Comparison of ENCODE assay signal across 8 cellular contexts in genomic region chr12:110124184-110124995, GRCh38. TPM values are rescaled to one million over a fixed set of nuclear protein-coding genes. Genes with fewer than 3 reads are reported as not detected.
DNase-seq lines count a peak whose midpoint lies in the region; ATAC-seq, FAIRE-seq and TF ChIP-seq lines count a peak whose summit lies in the region.

Gene IFT81 (plus strand): TSS chr12:110124357. CDS start chr12:110127381, 3,024 bp downstream.

- 0 out of 2 replicates have a peak within 1 kb of the TSS, but pooled peaks have one; percentile 49 for H2AFZ ChIP-seq in OCI-LY1 (ENCODE audit: low read length)
- H2AFZ ChIP-seq in endothelial cell of umbilical vein (ENCODE audit: low read depth, low read length) = peak within 1 kb of the TSS; percentile 25

- peak within 1 kb of the TSS; percentile 92 for H3K27ac ChIP-seq in CD8-positive, alpha-beta memory T cell (ENCODE audit: low read depth, low read length)
- no peak within 1 kb of the TSS for H3K27ac ChIP-seq in OCI-LY1 (ENCODE audit: low read depth, low read length, poor library complexity, severe bottlenecking)
- peak within 1 kb of the TSS; percentile 66 for H3K27ac ChIP-seq in endothelial cell of umbilical vein (ENCODE audit: insufficient read depth, low read depth, low read length)

- peaks cover 6 to 9% (median 8%) of the 10 kb centered on the region in 3 donors for H3K4me1 Mint-ChIP-seq in CD8-positive, alpha-beta memory T cell
- peaks cover 25% of the 10 kb centered on the region for H3K4me1 Mint-ChIP-seq in mesothelial cell of epicardium

- H3K9me3 ChIP-seq in CD8-positive, alpha-beta memory T cell (ENCODE audit: low read length) = no peaks in the 10 kb centered on the region
- H3K9me3 ChIP-seq in OCI-LY1 (ENCODE audit: low read length) (no peaks in the 10 kb centered on the region), endothelial cell of umbilical vein (replicated peaks; ENCODE audit: control insufficient read depth, insufficient read depth, low read length) (no peaks in the 10 kb centered on the region)

- no peaks in the 10 kb centered on the region for H3F3A ChIP-seq in OCI-LY1 (ENCODE audit: insufficient read depth, low read length)

- peaks cover 5 to 7% of the 10 kb centered on the region in 2 donors for H3K27me3 Mint-ChIP-seq in CD8-positive, alpha-beta memory T cell
- peaks cover 8% of the 10 kb centered on the region for H3K27me3 Mint-ChIP-seq in mesothelial cell of epicardium (ENCODE audit: low read depth)

- peak; percentile 89 to 98 (median 95) for DNase-seq in CD8-positive, alpha-beta memory T cell
- DNase-seq in HuH-7 (ENCODE audit: low spot score) (peak; percentile 89), endothelial cell of umbilical vein (ENCODE audit: low read depth, low spot score) (peak; percentile 89), mesothelial cell of epicardium (ENCODE audit: low spot score in 2 of 2, unreplicated experiment in 2 of 2) (peak; percentile 97 to 98)
- peak; percentile 99 for DNase-seq in activated CD8-positive, alpha-beta memory T cell treated with anti-CD3 and anti-CD28 coated beads, Interleukin-2, amount 50 U/mL, for 48 hours
- DNase-seq in stimulated activated CD8-positive, alpha-beta memory T cell treated with anti-CD3 and anti-CD28 coated beads, Interleukin-15, amount 100 ng/mL, for 4 hours (ENCODE audit: low read depth in 2 of 2) = peak; percentile 89 to 94

- peak; percentile 84 for FAIRE-seq in endothelial cell of umbilical vein (lab: Jason Lieb, UNC)

- H4K20me1 ChIP-seq in OCI-LY1 (ENCODE audit: insufficient read depth, low read length) = no peaks in the 10 kb centered on the region
- H4K20me1 ChIP-seq in endothelial cell of umbilical vein (replicated peaks; ENCODE audit: control insufficient read depth, extremely low read depth, insufficient read depth, low read length) = no peaks in the 10 kb centered on the region

- ATAC-seq in GM21423 (IDR thresholded peaks at IDR 0.05; ENCODE audit: unreplicated experiment) = peak; percentile 88

- CTCF ChIA-PET in CD8-positive, alpha-beta memory T cell (lab: Charles Lee) = interaction anchor here (0.8 to 1.4 kb wide), 2 partner anchors 307 to 326 kb away, joined by 3 to 5 read pairs; partner anchors contain the start of gene ARPC3
- CTCF ChIA-PET in endothelial cell of umbilical vein (lab: Charles Lee) = interaction anchor here (0.7 to 1.6 kb wide), 7 partner anchors 10 to 307 kb away, joined by 3 to 9 read pairs (median 4); no protein-coding TSS in a partner anchor

- intact Hi-C loops in endothelial cell of umbilical vein (cut with micrococcal nuclease) = loop anchor here (1.0 to 5.0 kb wide), 3 partner anchors 73 to 158 kb away; partner anchors contain the start of gene ATP2A2

- H3K79me2 ChIP-seq in OCI-LY1 (ENCODE audit: insufficient read depth, low read length) (no peaks in the 10 kb centered on the region), endothelial cell of umbilical vein (ENCODE audit: control insufficient read depth, insufficient read depth, low read length) (no peaks in the 10 kb centered on the region)

- peak within 1 kb of the TSS; percentile 90 to 96 (median 95) for H3K4me3 Mint-ChIP-seq in CD8-positive, alpha-beta memory T cell
- peak within 1 kb of the TSS; percentile 96 for H3K4me3 Mint-ChIP-seq in mesothelial cell of epicardium

- peak within 1 kb of the TSS; percentile 83 for H3K9ac ChIP-seq in OCI-LY1 (ENCODE audit: low read length)
- H3K9ac ChIP-seq in endothelial cell of umbilical vein (replicated peaks; ENCODE audit: extremely low read depth, insufficient read depth, low read length) = peak within 1 kb of the TSS; percentile 87

- H3K4me1 ChIP-seq in CD8-positive, alpha-beta memory T cell (ENCODE audit: insufficient read depth, low read length) = peaks cover 6% of the 10 kb centered on the region
- H3K4me1 ChIP-seq in OCI-LY1 (ENCODE audit: insufficient read depth, low read length, severe bottlenecking) (peaks cover 13% of the 10 kb centered on the region), endothelial cell of umbilical vein (ENCODE audit: control insufficient read depth, extremely low read depth, insufficient read depth, low read length) (no peaks in the 10 kb centered on the region)

- no peaks in the 10 kb centered on the region for H3K9me1 ChIP-seq in endothelial cell of umbilical vein (replicated peaks; ENCODE audit: control insufficient read depth, extremely low read depth, insufficient read depth, low read length)

- POLR2A ChIA-PET in CD8-positive, alpha-beta memory T cell (lab: Charles Lee) = interaction anchor here (0.5 to 1.1 kb wide), 4 partner anchors 86 to 309 kb away, joined by 3 to 4 read pairs (median 4); partner anchors contain the start of gene ATP2A2
- POLR2A ChIA-PET in endothelial cell of umbilical vein (lab: Charles Lee) = interaction anchor here (0.6 to 1.0 kb wide), 4 partner anchors 100 to 292 kb away, joined by 3 to 6 read pairs (median 4); no protein-coding TSS in a partner anchor

- dilution Hi-C loops in endothelial cell of umbilical vein (cut with MboI; ENCODE audit: extremely low pct_ligation_motif_present, low sequenced_read_pairs) = no loop called here

- BruUV-seq in endothelial cell of umbilical vein (replicated peaks; lab: Mats Ljungman, UMichigan) = TSS peak; percentile 88

- TF ChIP-seq POLR2A in endothelial cell of umbilical vein (IDR thresholded peaks at IDR 0.05; ENCODE audit: low read depth, low read length) = peak; percentile 48

- H3K9me2 ChIP-seq in OCI-LY1 (ENCODE audit: low read depth, low read length) = no peaks in the 10 kb centered on the region

- H3K9me3 Mint-ChIP-seq in CD8-positive, alpha-beta memory T cell = no peaks in the 10 kb centered on the region
- no peaks in the 10 kb centered on the region for H3K9me3 Mint-ChIP-seq in mesothelial cell of epicardium

- H3K4me2 ChIP-seq in OCI-LY1 (ENCODE audit: low read length) (peak within 1 kb of the TSS; percentile 91), endothelial cell of umbilical vein (ENCODE audit: insufficient read depth, low read length) (peak within 1 kb of the TSS; percentile 51)

- no peaks in the 10 kb centered on the region for H3K27me3 ChIP-seq in CD8-positive, alpha-beta memory T cell (ENCODE audit: insufficient read depth, low read length, poor library complexity, severe bottlenecking)
- H3K27me3 ChIP-seq in OCI-LY1 (ENCODE audit: insufficient read depth, low read length) (no peaks in the 10 kb centered on the region), endothelial cell of umbilical vein (ENCODE audit: control insufficient read depth in 2 of 2, insufficient read depth in 2 of 2, low read length in 2 of 2) (peaks cover 3 to 4% of the 10 kb centered on the region in 2 experiments)

- H3K36me3 Mint-ChIP-seq in CD8-positive, alpha-beta memory T cell = peaks cover 0 to 3% (median 2%) of the 10 kb centered on the region in 3 donors
- peaks cover 9% of the 10 kb centered on the region for H3K36me3 Mint-ChIP-seq in mesothelial cell of epicardium

- peak within 1 kb of the TSS; percentile 90 for H3K4me3 ChIP-seq in CD8-positive, alpha-beta memory T cell (ENCODE audit: low read length)
- H3K4me3 ChIP-seq in OCI-LY1 (ENCODE audit: low read depth, low read length, poor library complexity, severe bottlenecking) = peak within 1 kb of the TSS; percentile 99
- H3K4me3 ChIP-seq in endothelial cell of umbilical vein (replicated peaks in 1 of 3; ENCODE audit: insufficient read depth in 1 of 3, low read depth in 1 of 3, low read length in 3 of 3) = peak within 1 kb of the TSS; percentile 22 to 89 (median 57)

- H3K27ac Mint-ChIP-seq in CD8-positive, alpha-beta memory T cell = peak within 1 kb of the TSS; percentile 86 to 97 (median 92)
- H3K27ac Mint-ChIP-seq in mesothelial cell of epicardium = peak within 1 kb of the TSS; percentile 96

- TF ChIP-seq CTCF in OCI-LY1 (IDR thresholded peaks at IDR 0.05; ENCODE audit: low read length) (no peak), endothelial cell of umbilical vein (IDR thresholded peaks at IDR 0.05; ENCODE audit: extremely low read depth in 1 of 2, insufficient read depth in 1 of 2, low read depth in 1 of 2, low read length in 2 of 2) (no peak), mesothelial cell of epicardium (IDR thresholded peaks at IDR 0.05; ENCODE audit: unreplicated experiment) (no peak)

- no peaks in the 10 kb centered on the region for H3K36me3 ChIP-seq in CD8-positive, alpha-beta memory T cell (ENCODE audit: insufficient read depth, low read length)
- no peaks in the 10 kb centered on the region for H3K36me3 ChIP-seq in OCI-LY1 (ENCODE audit: insufficient read depth, low read length)
- H3K36me3 ChIP-seq in endothelial cell of umbilical vein (ENCODE audit: control insufficient read depth in 2 of 2, extremely low read depth in 1 of 2, insufficient read depth in 2 of 2, low read length in 2 of 2) = no peaks in the 10 kb centered on the region

TF ChIP-seq in endothelial cell of umbilical vein, 7 proteins besides CTCF, POLR2A, EP300 and RAD21:
- TF ChIP-seq JUN (IDR thresholded peaks at IDR 0.05; ENCODE audit: borderline replicate concordance, insufficient read depth, insufficient read length, low read depth) (peak; percentile 1), EZH2 (IDR thresholded peaks at IDR 0.05; ENCODE audit: borderline replicate concordance, low read depth, low read length, severe bottlenecking) (no peak), MYC (IDR thresholded peaks at IDR 0.05; ENCODE audit: low read depth, low read length) (no peak), GATA2 (IDR thresholded peaks at IDR 0.05; ENCODE audit: insufficient read depth, insufficient read length, low read depth, low read length) (no peak), MAX (IDR thresholded peaks at IDR 0.05; ENCODE audit: insufficient read depth, insufficient read length) (no peak), POLR2AphosphoS5 (IDR thresholded peaks at IDR 0.05; ENCODE audit: insufficient read depth, low read depth, low read length) (peak; percentile 41), FOS (IDR thresholded peaks at IDR 0.05; ENCODE audit: borderline replicate concordance, insufficient read depth, low read length) (no peak)
TF ChIP-seq in endothelial cell of umbilical vein: peak in this region for 2.

RNA-seq across cellular contexts. Expression of gene IFT81, which starts in this region (rescaled TPM):
- total RNA-seq in CD8-positive, alpha-beta memory T cell = 1 to 10 TPM; 3.7 to 4.5 TPM
- polyA plus RNA-seq in CD8-positive, alpha-beta memory T cell = 0.35 TPM
- total RNA-seq in endothelial cell of umbilical vein (9.4 and 9.8 TPM in 2 replicates), mesothelial cell of epicardium (24.4 to 25.5 TPM (median 24.7 TPM) in 3 replicates)
- polyA plus RNA-seq in endothelial cell of umbilical vein = 1.8 and 2.4 TPM in 2 replicates
- polyA plus RNA-seq in endothelial cell of umbilical vein (2011; cell fraction: cytosol; rRNA removed) = 3.7 and 3.8 TPM in 2 replicates
- polyA plus RNA-seq in endothelial cell of umbilical vein (2011; cell fraction: nucleus; rRNA removed) = 11.3 and 18.5 TPM in 2 replicates
- 7.7 and 8.5 TPM in 2 replicates for polyA plus RNA-seq in endothelial cell of umbilical vein (2012)
- polyA minus RNA-seq in endothelial cell of umbilical vein = 3.3 and 3.4 TPM in 2 replicates
- polyA minus RNA-seq in endothelial cell of umbilical vein (2011; cell fraction: cytosol; rRNA and poly(A)+ RNA removed) = 3.1 TPM
- polyA minus RNA-seq in endothelial cell of umbilical vein (2011; cell fraction: nucleus; rRNA and poly(A)+ RNA removed) = 9.5 and 11.2 TPM in 2 replicates
